In the genomic region with DNA sequence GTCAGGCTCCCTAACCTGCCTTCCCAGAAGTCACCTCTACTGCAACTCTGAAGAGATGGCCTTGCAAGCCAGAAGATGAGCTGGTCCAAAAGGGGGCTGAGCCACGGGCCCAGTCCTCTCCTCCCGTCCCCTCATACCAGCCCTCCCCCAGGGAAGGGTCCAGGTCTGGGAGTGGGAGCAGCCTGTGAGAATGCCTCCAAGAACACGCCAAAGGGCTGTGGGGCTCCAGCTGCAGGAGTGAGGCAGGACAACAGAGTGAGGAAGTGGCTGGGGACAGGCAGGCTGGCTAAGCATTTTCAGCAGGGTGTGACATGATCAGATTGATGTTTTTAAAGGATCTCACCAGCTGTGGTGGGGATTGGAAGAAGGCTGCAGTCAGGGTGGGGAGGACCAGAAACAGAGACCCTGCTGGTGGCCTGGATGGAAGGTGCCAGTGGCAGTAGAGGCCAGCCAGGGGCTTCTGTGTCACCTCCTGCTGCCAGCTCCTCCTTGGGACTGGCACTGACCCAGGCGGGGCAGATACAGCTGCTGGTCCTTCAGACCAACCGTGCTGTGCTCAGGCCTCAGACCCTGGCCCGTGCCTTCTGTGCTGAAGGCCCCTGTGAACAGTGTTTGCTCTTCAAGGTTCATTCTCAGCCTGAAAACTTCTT, we compare ENCODE assay signal across 21 cellular contexts.
DNase-seq lines count a peak whose midpoint lies in the region; ATAC-seq and TF ChIP-seq lines count a peak whose summit lies in the region.
"Had no signal": no experiment of that assay in that cellular context is flagged by ENCODE, and none has a peak within 500 bp of the region (broad histone marks: within the 10 kb centered on the region; RNA-seq: fewer than 3 reads in every experiment).

No MANE protein-coding gene starts in this region.

- ATAC-seq in left colon (peak; percentile 43), HG03469 (IDR thresholded peaks at IDR 0.05; ENCODE audit: unreplicated experiment) (no peak)
- ATAC-seq: Panc1 had no signal

- H3K27ac ChIP-seq in Peyer's patch: no peak overlapping the region

- DNase-seq in NCI-H2029 (lab: John Stamatoyannopoulos, UW) (peak; percentile 53), left colon (no peak), progenitor cell of endocrine pancreas (ENCODE audit: low spot score, unreplicated experiment) (no peak), SHP77 treated with DMSO at 0.1 percent for 48 hours (lab: John Stamatoyannopoulos, UW) (no peak), Peyer's patch (no peak)
- DNase-seq: ACHN, DND-41, Kasumi-1, MG63, NCI-H1048, NCI-H1436, NCI-H1930, NCI-H2171 treated with DMSO at 0.1 percent for 48 hours, NCI-H446, NCI-H69, SK-N-SH had no signal

- TF ChIP-seq POLR2A in Peyer's patch (IDR thresholded peaks at IDR 0.05): no peak

- TF ChIP-seq CTCF in progenitor cell of endocrine pancreas (IDR thresholded peaks at IDR 0.05; ENCODE audit: unreplicated experiment) (no peak), Peyer's patch (IDR thresholded peaks at IDR 0.05) (no peak)

- H3K4me3 ChIP-seq in Peyer's patch: no peak overlapping the region
- H3K4me3 ChIP-seq: MG63 had no signal

- peaks cover 26% of the 10 kb centered on the region for H3K4me1 Mint-ChIP-seq in dendritic cell treated with granulocyte-macrophage colony-stimulating factor and Interleukin-4, amounts not matched to agents 40 ng/mL and 50 ng/mL, for 4 days (ENCODE audit: low read depth)
- peaks cover 7% of the 10 kb centered on the region for H3K4me1 Mint-ChIP-seq in progenitor cell of endocrine pancreas (ENCODE audit: low read depth)
- H3K4me1 Mint-ChIP-seq: IgD-negative memory B cell had no signal

- H3K4me1 ChIP-seq in Peyer's patch: no peaks in the 10 kb centered on the region

- intact Hi-C loops in dendritic cell treated with granulocyte-macrophage colony-stimulating factor and Interleukin-4, amounts not matched to agents 40 ng/mL and 50 ng/mL, for 4 days (cut with micrococcal nuclease): no loop called here
- intact Hi-C loops in left colon (cut with DNase I, micrococcal nuclease): no loop called here

- H3K4me3 Mint-ChIP-seq in dendritic cell treated with granulocyte-macrophage colony-stimulating factor and Interleukin-4, amounts not matched to agents 40 ng/mL and 50 ng/mL, for 4 days: no peak overlapping the region
- H3K4me3 Mint-ChIP-seq in progenitor cell of endocrine pancreas (ENCODE audit: low read depth): no peak overlapping the region
- H3K4me3 Mint-ChIP-seq: CD14-positive monocyte, IgD-negative memory B cell had no signal

- peak overlapping the region; percentile 21 for H3K27ac Mint-ChIP-seq in dendritic cell treated with granulocyte-macrophage colony-stimulating factor and Interleukin-4, amounts not matched to agents 40 ng/mL and 50 ng/mL, for 4 days
- H3K27ac Mint-ChIP-seq in progenitor cell of endocrine pancreas: peak overlapping the region; percentile 22
- H3K27ac Mint-ChIP-seq: IgD-negative memory B cell had no signal

- H3K36me3 Mint-ChIP-seq in dendritic cell treated with granulocyte-macrophage colony-stimulating factor and Interleukin-4, amounts not matched to agents 40 ng/mL and 50 ng/mL, for 4 days (ENCODE audit: low read depth): no peaks in the 10 kb centered on the region
- H3K36me3 Mint-ChIP-seq in progenitor cell of endocrine pancreas (ENCODE audit: insufficient read depth): peaks cover 4% of the 10 kb centered on the region

- H3K27me3 ChIP-seq in Peyer's patch: no peaks in the 10 kb centered on the region
- H3K27me3 ChIP-seq: MG63 had no signal

- H3K9me3 Mint-ChIP-seq in dendritic cell treated with granulocyte-macrophage colony-stimulating factor and Interleukin-4, amounts not matched to agents 40 ng/mL and 50 ng/mL, for 4 days: no peaks in the 10 kb centered on the region
- peaks cover 5% of the 10 kb centered on the region for H3K9me3 Mint-ChIP-seq in progenitor cell of endocrine pancreas (ENCODE audit: low read depth)

- H3K27me3 Mint-ChIP-seq in dendritic cell treated with granulocyte-macrophage colony-stimulating factor and Interleukin-4, amounts not matched to agents 40 ng/mL and 50 ng/mL, for 4 days: no peaks in the 10 kb centered on the region
- H3K27me3 Mint-ChIP-seq in progenitor cell of endocrine pancreas: no peaks in the 10 kb centered on the region
- H3K27me3 Mint-ChIP-seq: IgD-negative memory B cell had no signal

- H3K9me3 ChIP-seq in Peyer's patch: no peaks in the 10 kb centered on the region
- H3K9me3 ChIP-seq: SK-N-SH had no signal

- no peaks in the 10 kb centered on the region for H3K36me3 ChIP-seq in Peyer's patch
- H3K36me3 ChIP-seq: MG63 had no signal
